Comparison of ENCODE assay signal across 34 cellular contexts in the genomic region with DNA sequence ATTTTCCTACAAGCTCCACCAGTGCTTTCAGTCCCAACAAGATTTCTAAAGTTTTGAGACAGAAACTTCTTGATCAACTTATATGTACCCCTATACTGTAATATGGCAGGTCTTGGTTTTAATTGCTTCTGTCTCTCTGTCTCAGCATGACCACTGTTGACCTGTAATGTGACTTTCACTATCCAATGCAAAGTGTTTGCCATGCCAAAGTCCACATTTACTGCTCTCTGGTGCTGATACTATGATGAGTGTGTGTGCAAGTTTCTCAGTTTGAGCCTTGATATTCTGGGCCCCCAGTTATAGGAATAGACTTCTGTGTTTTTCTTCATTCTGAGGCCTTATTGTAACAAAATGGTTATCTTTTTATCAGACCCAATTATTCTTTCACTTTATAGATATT. TPM values are rescaled to one million over a fixed set of nuclear protein-coding genes. Genes with fewer than 3 reads are reported as not detected.
"Had no signal": no experiment of that assay in that cellular context is flagged by ENCODE, and none has a peak within 500 bp of the region (broad histone marks: within the 10 kb centered on the region; RNA-seq: fewer than 3 reads in every experiment).

No MANE protein-coding gene starts in this region.

- ATAC-seq: foreskin keratinocyte; gastroesophageal sphincter; heart left ventricle; naive thymus-derived CD8-positive, alpha-beta T cell; psoas muscle; right cardiac atrium; stimulated activated naive B cell treated with anti-CD40 and anti-IgM and Interleukin-4, amounts not matched to agents 10 μg/mL and 1 μg/mL and 100 μg/mL, for 72 hours; upper lobe of right lung had no signal

- FAIRE-seq: endothelial cell of umbilical vein, islet of Langerhans had no signal

- H3K27ac ChIP-seq: coronary artery, esophagus muscularis mucosa, foreskin keratinocyte, gastroesophageal sphincter, heart left ventricle, psoas muscle, skin epidermis, transverse colon, upper lobe of right lung, uterus had no signal

- H3K4me3 ChIP-seq: coronary artery, esophagus muscularis mucosa, gastroesophageal sphincter, heart left ventricle, psoas muscle, skin epidermis, transverse colon, upper lobe of right lung, uterus had no signal

- H3K9me3 ChIP-seq: esophagus muscularis mucosa, gastroesophageal sphincter, heart left ventricle, psoas muscle, transverse colon, upper lobe of right lung, uterus had no signal

- DNase-seq: dermis blood vessel endothelial cell; effector memory CD4-positive, alpha-beta T cell; foreskin keratinocyte; heart left ventricle; hippocampal formation; kidney glomerular epithelial cell; mesenchymal stem cell; naive thymus-derived CD8-positive, alpha-beta T cell; nephron progenitor cell; nucleus accumbens; posterior cingulate gyrus; psoas muscle; right cardiac atrium; stimulated activated CD4-positive, alpha-beta T cell treated with anti-CD3 and anti-CD28 coated beads, Interleukin-15, amount 100 ng/mL, for 24 hours; stimulated activated CD4-positive, alpha-beta T cell treated with anti-CD3 and anti-CD28 coated beads, Interleukin-2, amount 100 ng/mL, for 48 hours; stimulated activated naive B cell treated with anti-CD40 and anti-IgM and Interleukin-4, amounts not matched to agents 10 μg/mL and 1 μg/mL and 100 μg/mL, for 72 hours; transverse colon; upper lobe of right lung; uterus had no signal

- H3K4me1 ChIP-seq: esophagus muscularis mucosa, foreskin keratinocyte, gastroesophageal sphincter, heart left ventricle, psoas muscle, transverse colon, upper lobe of right lung, uterus had no signal

- H3K27me3 ChIP-seq: esophagus muscularis mucosa, foreskin keratinocyte, gastroesophageal sphincter, heart left ventricle, transverse colon, upper lobe of right lung, uterus had no signal

- H3K36me3 ChIP-seq: esophagus muscularis mucosa, gastroesophageal sphincter, heart left ventricle, transverse colon, upper lobe of right lung, uterus had no signal

RNA-seq across cellular contexts. Expression of a gene that starts 45.8 kb away (rescaled TPM):
- total RNA-seq: dermis blood vessel endothelial cell; endothelial cell of umbilical vein; epithelial cell of proximal tubule; esophagus muscularis mucosa; fibroblast of lung; foreskin keratinocyte; gastroesophageal sphincter; heart left ventricle; lower leg skin; lung microvascular endothelial cell; mesothelial cell of epicardium; myocyte; naive thymus-derived CD8-positive, alpha-beta T cell; osteocyte; psoas muscle; renal cortical epithelial cell; right cardiac atrium; transverse colon; upper lobe of right lung had no signal
- polyA plus RNA-seq: endothelial cell of umbilical vein; fibroblast of lung; foreskin keratinocyte; heart left ventricle; naive thymus-derived CD8-positive, alpha-beta T cell; psoas muscle; right cardiac atrium; thymus had no signal
